1 cellular context compared by ENCODE assay signal in genomic region chr1:172220376-172220775, GRCh38.
A peak's percentile ranks its signal among the peaks of the same experiment; 100 is the strongest.
TF ChIP-seq lines count a peak whose summit lies in the region.

No MANE protein-coding gene starts in this region.

TF ChIP-seq in K562, 482 proteins besides CTCF, POLR2A, EP300 and RAD21 (continued from another document and continues in another):
- no peak for TF ChIP-seq PBX2 (CRISPR knock-in tag; IDR thresholded peaks at IDR 0.05; ENCODE audit: low read depth)
- TF ChIP-seq PBX2 (tag; conservative IDR thresholded peaks at IDR 0.05; ENCODE audit: low read depth): peak; percentile 88
- no peak for TF ChIP-seq NCOA4 (IDR thresholded peaks at IDR 0.05; ENCODE audit: partially characterized antibody)
- no peak for TF ChIP-seq ZNF830 (CRISPR knock-in tag; IDR thresholded peaks at IDR 0.05)
- TF ChIP-seq TARDBP (IDR thresholded peaks at IDR 0.05): no peak
- TF ChIP-seq RBM25 (IDR thresholded peaks at IDR 0.05; ENCODE audit: low read depth, low read length, severe bottlenecking): no peak
- TF ChIP-seq ZKSCAN3 (CRISPR knock-in tag; IDR thresholded peaks at IDR 0.05): no peak
- no peak for TF ChIP-seq SIX5 (IDR thresholded peaks at IDR 0.05; ENCODE audit: borderline replicate concordance in 1 of 2, insufficient read depth in 1 of 2, low read depth in 1 of 2, low read length in 2 of 2)
- no peak for TF ChIP-seq ZNF561 (CRISPR knock-in tag; conservative IDR thresholded peaks at IDR 0.05)
- TF ChIP-seq SLC30A9 (CRISPR knock-in tag; IDR thresholded peaks at IDR 0.05): no peak
- peak; percentile 50 for TF ChIP-seq TAL1 (IDR thresholded peaks at IDR 0.05)
- TF ChIP-seq ZC3H4 (CRISPR knock-in tag; IDR thresholded peaks at IDR 0.05; ENCODE audit: borderline replicate concordance): no peak
- no peak for TF ChIP-seq ZNF395 (CRISPR knock-in tag; IDR thresholded peaks at IDR 0.05)
- peak; percentile 58 for TF ChIP-seq ARID1B (IDR thresholded peaks at IDR 0.05)
- no peak for TF ChIP-seq TFAM (CRISPR knock-in tag; conservative IDR thresholded peaks at IDR 0.05)
- no peak for TF ChIP-seq ZNF699 (CRISPR knock-in tag; IDR thresholded peaks at IDR 0.05; ENCODE audit: insufficient replicate concordance)
- no peak for TF ChIP-seq BMI1 (IDR thresholded peaks at IDR 0.05; ENCODE audit: low read length)
- no peak for TF ChIP-seq PATZ1 (CRISPR knock-in tag; IDR thresholded peaks at IDR 0.05; ENCODE audit: borderline replicate concordance)
- no peak for TF ChIP-seq TCF7L2 (IDR thresholded peaks at IDR 0.05; ENCODE audit: low read depth, low read length)
- no peak for TF ChIP-seq SMAD4 (CRISPR knock-in tag; conservative IDR thresholded peaks at IDR 0.05)
- no peak for TF ChIP-seq ATF2 (CRISPR knock-in tag; IDR thresholded peaks at IDR 0.05)
- TF ChIP-seq CCNT2 (IDR thresholded peaks at IDR 0.05; ENCODE audit: borderline replicate concordance, extremely low read depth, insufficient read length, low read depth, low read length): no peak
- peak; percentile 61 for TF ChIP-seq CBFA2T3 (IDR thresholded peaks at IDR 0.05)
- TF ChIP-seq NFIX (CRISPR knock-in tag; IDR thresholded peaks at IDR 0.05; ENCODE audit: low read depth): no peak
- TF ChIP-seq MITF (IDR thresholded peaks at IDR 0.05): no peak
- TF ChIP-seq RNF2 (IDR thresholded peaks at IDR 0.05): no peak
- TF ChIP-seq KLF10 (CRISPR knock-in tag; IDR thresholded peaks at IDR 0.05): no peak
- 0 out of 2 replicates have a peak, but pooled peaks have one; percentile 31 for TF ChIP-seq ETV1 (tag; conservative IDR thresholded peaks at IDR 0.05; ENCODE audit: low read depth)
- TF ChIP-seq MEIS2 (IDR thresholded peaks at IDR 0.05; ENCODE audit: partially characterized antibody): peak; percentile 60
- 0 out of 4 replicates have a peak, but pooled peaks of 1 of the 2 experiments have one; percentile 12 for TF ChIP-seq TRIM24 (IDR thresholded peaks at IDR 0.05)
- TF ChIP-seq ZNF57 (CRISPR knock-in tag; IDR thresholded peaks at IDR 0.05): no peak
- no peak for TF ChIP-seq ZNF512 (tag; IDR thresholded peaks at IDR 0.05)
- TF ChIP-seq SIN3A (IDR thresholded peaks at IDR 0.05; ENCODE audit: borderline replicate concordance in 2 of 2, control insufficient read depth in 1 of 2, low read depth in 2 of 2, low read length in 2 of 2): no peak
- no peak for TF ChIP-seq SOX6 (IDR thresholded peaks at IDR 0.05)
- TF ChIP-seq ARNT (IDR thresholded peaks at IDR 0.05): no peak
- no peak for TF ChIP-seq TGIF2 (CRISPR knock-in tag; IDR thresholded peaks at IDR 0.05)
- no peak for TF ChIP-seq ZBTB12 (CRISPR knock-in tag; IDR thresholded peaks at IDR 0.05)
- no peak for TF ChIP-seq TAF15 (IDR thresholded peaks at IDR 0.05; ENCODE audit: low read depth, low read length)
- no peak for TF ChIP-seq HMGXB4 (CRISPR knock-in tag; IDR thresholded peaks at IDR 0.05)
- no peak for TF ChIP-seq SAP30 (IDR thresholded peaks at IDR 0.05; ENCODE audit: borderline replicate concordance, insufficient read depth, low read depth, low read length, poor library complexity, severe bottlenecking)
- TF ChIP-seq HDAC8 (tag; IDR thresholded peaks at IDR 0.05): no peak
- TF ChIP-seq TCF3 (CRISPR knock-in tag; IDR thresholded peaks at IDR 0.05): peak; percentile 53
- TF ChIP-seq ZNF583 (CRISPR knock-in tag; IDR thresholded peaks at IDR 0.05): no peak
- no peak for TF ChIP-seq ESRRB (CRISPR knock-in tag; IDR thresholded peaks at IDR 0.05; ENCODE audit: borderline replicate concordance)
- no peak for TF ChIP-seq POLR2AphosphoS5 (IDR thresholded peaks at IDR 0.05; ENCODE audit: control insufficient read depth, insufficient read depth, low read depth, low read length)
- TF ChIP-seq MECOM (CRISPR knock-in tag; IDR thresholded peaks at IDR 0.05): no peak
- TF ChIP-seq ELK3 (CRISPR knock-in tag; IDR thresholded peaks at IDR 0.05): no peak
- TF ChIP-seq MEF2D (tag; conservative IDR thresholded peaks at IDR 0.05; ENCODE audit: low read depth): no peak
- no peak for TF ChIP-seq FOXJ3 (CRISPR knock-in tag; IDR thresholded peaks at IDR 0.05)
- TF ChIP-seq ZNF518B (CRISPR knock-in tag; IDR thresholded peaks at IDR 0.05): no peak
- TF ChIP-seq KLF16 (IDR thresholded peaks at IDR 0.05): peak; percentile 52; the same call in 1 of the 2 replicates
